Comparison of ENCODE assay signal across 19 cellular contexts in genomic region chr11:73281796-73282660, GRCh38. TPM values are rescaled to one million over a fixed set of nuclear protein-coding genes. Genes with fewer than 3 reads are reported as not detected.
"Had no signal": no experiment of that assay in that cellular context is flagged by ENCODE, and none has a peak within 500 bp of the region (broad histone marks: within the 10 kb centered on the region; RNA-seq: fewer than 3 reads in every experiment).

No MANE protein-coding gene starts in this region.

- H3K36me3 Mint-ChIP-seq: activated naive CD8-positive, alpha-beta T cell; naive thymus-derived CD8-positive, alpha-beta T cell; T-cell had no signal

- H3K4me1 ChIP-seq: right lobe of liver, tibial nerve had no signal

- H3K9me3 ChIP-seq: right lobe of liver, tibial nerve had no signal

- H3K27ac Mint-ChIP-seq: activated naive CD8-positive, alpha-beta T cell; effector memory CD8-positive, alpha-beta T cell; naive thymus-derived CD8-positive, alpha-beta T cell; T-cell had no signal

- H3K27me3 ChIP-seq: right lobe of liver, tibial nerve had no signal

- H3K36me3 ChIP-seq: right lobe of liver, tibial nerve had no signal

- H3K4me3 Mint-ChIP-seq: activated naive CD8-positive, alpha-beta T cell; activated T-cell treated with anti-CD3 and anti-CD28 coated beads, Interleukin-2, amount 50 U/mL, for 4 hours; effector memory CD8-positive, alpha-beta T cell; naive thymus-derived CD8-positive, alpha-beta T cell; T-cell had no signal

- H3K27me3 Mint-ChIP-seq: activated naive CD8-positive, alpha-beta T cell had no signal

- H3K9me3 Mint-ChIP-seq: activated T-cell treated with anti-CD3 and anti-CD28 coated beads, Interleukin-2, amount 50 U/mL, for 4 hours; effector memory CD8-positive, alpha-beta T cell; naive thymus-derived CD8-positive, alpha-beta T cell; T-cell had no signal

- H3K4me1 Mint-ChIP-seq: T-cell had no signal

- H3K27ac ChIP-seq: right lobe of liver, SK-N-MC, tibial nerve had no signal

- H3K4me3 ChIP-seq: right lobe of liver, SK-N-MC, tibial nerve had no signal

- DNase-seq: activated CD4-positive, alpha-beta T cell treated with anti-CD3 and anti-CD28 coated beads, Interleukin-2, amount 50 U/mL, for 4 hours; activated gamma-delta T cell treated with Interleukin-2 at 50 U/mL for 16 hours; activated T-cell treated with anti-CD3 and anti-CD28 coated beads, Interleukin-2, amount 50 U/mL, for 4 hours; anterior cingulate cortex; dermis blood vessel endothelial cell; effector memory CD8-positive, alpha-beta T cell; foreskin melanocyte; left ventricle myocardium superior; mesenchymal stem cell; naive thymus-derived CD8-positive, alpha-beta T cell; occipital lobe; right lobe of liver; stimulated activated CD4-positive, alpha-beta T cell treated with anti-CD3 and anti-CD28 coated beads, Interleukin-1b, Interleukin-23, amount 100 ng/mL, for 48 hours; T-cell; T-helper 9 cell had no signal

- ATAC-seq: activated CD4-positive, CD25-positive, alpha-beta regulatory T cell treated with anti-CD3 and anti-CD28 coated beads, Interleukin-2, amount 50 U/mL, for 24 hours; activated T-cell treated with anti-CD3 and anti-CD28 coated beads, Interleukin-2, amount 50 U/mL, for 4 hours; effector memory CD8-positive, alpha-beta T cell; naive thymus-derived CD8-positive, alpha-beta T cell; T-cell had no signal

RNA-seq across cellular contexts. Expression of gene P2RY6, which starts 9.9 kb away (rescaled TPM):
- total RNA-seq: activated T-cell treated with anti-CD3 and anti-CD28 coated beads, Interleukin-2, amount 50 U/mL, for 4 hours; dermis blood vessel endothelial cell; occipital lobe had no signal

RNA-seq across cellular contexts. Expression of gene ARHGEF17, which starts 26.0 kb away (rescaled TPM):
- total RNA-seq: naive thymus-derived CD8-positive, alpha-beta T cell had no signal
